ENCODE assay signal across 7 cellular contexts in the genomic region with DNA sequence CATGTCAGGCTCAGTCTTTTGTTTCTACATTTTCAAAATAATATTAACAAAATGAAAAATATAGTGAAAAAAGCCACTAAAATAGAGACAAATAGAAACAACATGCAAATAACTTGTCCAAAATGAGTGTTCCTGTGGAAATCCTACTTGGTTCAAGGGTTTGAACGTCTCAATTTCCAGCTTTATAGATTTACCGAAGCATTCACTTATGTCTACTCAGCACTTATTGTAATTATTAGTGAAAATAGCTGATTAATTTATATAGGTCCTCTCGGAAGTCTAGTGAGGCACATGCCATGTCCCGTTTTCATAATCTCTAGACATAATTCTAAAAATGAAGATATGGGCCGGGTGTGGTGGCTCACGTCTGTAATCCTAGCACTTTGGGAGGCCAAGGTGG.
"Had no signal": no experiment of that assay in that cellular context is flagged by ENCODE, and none has a peak within 500 bp of the region (broad histone marks: within the 10 kb centered on the region; RNA-seq: fewer than 3 reads in every experiment).

No MANE protein-coding gene starts in this region.

- ATAC-seq: GM23338, HCT116 had no signal

- H3K36me3 ChIP-seq: HAP-1 had no signal

- H3K9me3 ChIP-seq: HAP-1 had no signal

- DNase-seq: H7, HFFc6, KG1 had no signal

- H3K4me3 ChIP-seq: GM23338, HAP-1 had no signal

- H3K27ac ChIP-seq: HL-60 had no signal

- H3K4me2 ChIP-seq: GM23338 had no signal

- H2AFZ ChIP-seq: GM23338 had no signal
